26 cellular contexts compared by ENCODE assay signal in the genomic region with DNA sequence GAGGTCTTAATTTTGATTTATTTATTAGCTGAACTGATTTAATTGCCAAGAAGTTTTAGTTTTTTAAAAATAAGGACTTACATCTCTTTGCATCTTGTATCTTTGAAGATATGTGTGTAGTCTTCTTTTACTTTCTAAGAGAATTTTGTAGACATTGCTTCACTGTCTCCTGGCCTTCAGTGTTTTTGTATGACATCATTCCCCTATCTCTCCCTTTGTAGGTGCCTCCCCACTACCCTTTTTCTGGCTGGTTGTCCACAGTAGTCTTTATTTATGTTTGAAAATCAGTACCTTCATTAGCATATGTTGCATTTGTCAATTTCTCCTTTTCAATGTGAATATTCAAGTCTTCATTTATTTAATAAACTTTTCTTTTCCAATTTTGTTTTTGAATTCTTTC.
"Had no signal": no experiment of that assay in that cellular context is flagged by ENCODE, and none has a peak within 500 bp of the region (broad histone marks: within the 10 kb centered on the region; RNA-seq: fewer than 3 reads in every experiment).

No MANE protein-coding gene starts in this region.

- H3K27me3 ChIP-seq: gastrocnemius medialis had no signal

- H3K4me3 ChIP-seq: esophagus squamous epithelium, gastrocnemius medialis, heart right ventricle, left lung, lower lobe of right lung, mucosa of descending colon had no signal

- FAIRE-seq: endometrium, islet of Langerhans, keratinocyte had no signal

- H3K9me3 ChIP-seq: esophagus squamous epithelium, gastrocnemius medialis, left lung, lower lobe of right lung, mucosa of descending colon had no signal

- ATAC-seq: effector memory CD8-positive, alpha-beta T cell; esophagus mucosa; gastrocnemius medialis; heart right ventricle; left lung; left ventricle myocardium superior; lower lobe of right lung; mucosa of descending colon; naive thymus-derived CD8-positive, alpha-beta T cell had no signal

- H3K27ac ChIP-seq: epithelial cell of prostate, esophagus squamous epithelium, gastrocnemius medialis, heart right ventricle, left lung, lower lobe of right lung had no signal

- H3K4me1 ChIP-seq: esophagus squamous epithelium, gastrocnemius medialis, heart right ventricle, left lung, lower lobe of right lung had no signal

- DNase-seq: cortex of kidney; effector CD8-positive, alpha-beta T cell; effector memory CD8-positive, alpha-beta T cell; endodermal cell; erythroblast; esophagus squamous epithelium; foreskin fibroblast; foreskin melanocyte; gastrocnemius medialis; glutamatergic neuron; head of caudate nucleus; heart right ventricle; hippocampal formation; left cardiac atrium; left lung; left ventricle myocardium superior; lower lobe of right lung; mesenchymal stem cell; mucosa of descending colon; naive B cell; naive thymus-derived CD8-positive, alpha-beta T cell had no signal

- H3K36me3 ChIP-seq: esophagus squamous epithelium, gastrocnemius medialis, heart right ventricle, left lung, lower lobe of right lung had no signal
